In the genomic region with DNA sequence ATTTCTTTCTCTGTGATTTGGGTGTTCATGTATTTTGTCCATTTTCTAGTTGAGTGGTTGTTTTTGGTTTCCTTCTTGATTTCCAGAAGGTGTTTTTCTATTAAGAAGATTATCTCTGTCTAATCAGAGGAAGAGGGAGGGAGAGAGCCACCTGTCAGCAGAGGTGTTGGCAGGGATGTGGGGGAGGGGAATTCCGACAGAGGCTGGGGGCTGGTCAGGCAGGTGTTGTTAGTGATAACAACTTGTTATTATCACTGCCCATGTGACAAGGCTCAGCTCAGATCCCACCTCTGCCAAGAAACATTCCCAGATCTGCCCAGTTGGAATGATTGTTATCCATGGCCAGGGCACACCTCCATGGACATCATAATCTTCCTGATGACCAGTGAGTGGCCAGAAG, we compare ENCODE assay signal across 28 cellular contexts.
"Had no signal": no experiment of that assay in that cellular context is flagged by ENCODE, and none has a peak within 500 bp of the region (broad histone marks: within the 10 kb centered on the region; RNA-seq: fewer than 3 reads in every experiment).

No MANE protein-coding gene starts in this region.

- H3K4me1 ChIP-seq: breast epithelium, colonic mucosa had no signal

- H3K36me3 Mint-ChIP-seq: activated naive CD4-positive, alpha-beta T cell treated with anti-CD3 and anti-CD28 coated beads, Interleukin-2, amount 10 ng/mL, durations not matched to agents 7 days and 5 days; activated naive CD8-positive, alpha-beta T cell treated with anti-CD3 and anti-CD28 coated beads, Interleukin-2, amount 10 ng/mL, durations not matched to agents 7 days and 5 days; brain had no signal

- H3K9me3 Mint-ChIP-seq: activated CD4-positive, alpha-beta T cell treated with anti-CD3 and anti-CD28 coated beads, Interleukin-2, amount 10 ng/mL, durations not matched to agents 7 days and 5 days; activated naive CD8-positive, alpha-beta T cell treated with anti-CD3 and anti-CD28 coated beads, Interleukin-2, amount 10 ng/mL, durations not matched to agents 7 days and 5 days; activated T-cell treated with anti-CD3 and anti-CD28 coated beads, Interleukin-2, amount 50 U/mL, for 24 hours had no signal

- H3K27me3 Mint-ChIP-seq: activated CD4-positive, alpha-beta memory T cell treated with anti-CD3 and anti-CD28 coated beads, Interleukin-2, amount 10 ng/mL, durations not matched to agents 7 days and 5 days; activated CD4-positive, alpha-beta T cell treated with anti-CD3 and anti-CD28 coated beads, Interleukin-2, amount 10 ng/mL, durations not matched to agents 7 days and 5 days; activated naive CD4-positive, alpha-beta T cell treated with anti-CD3 and anti-CD28 coated beads, Interleukin-2, amount 10 ng/mL, durations not matched to agents 7 days and 5 days; activated naive CD8-positive, alpha-beta T cell treated with anti-CD3 and anti-CD28 coated beads, Interleukin-2, amount 10 ng/mL, durations not matched to agents 7 days and 5 days; activated T-cell treated with anti-CD3 and anti-CD28 coated beads, Interleukin-2, amount 50 U/mL, for 24 hours; T-helper 17 cell had no signal

- H3K9me3 ChIP-seq: ascending aorta, colonic mucosa had no signal

- H3K27me3 ChIP-seq: ascending aorta, breast epithelium, cardiac muscle cell, colonic mucosa had no signal

- H3K4me1 Mint-ChIP-seq: activated CD4-positive, alpha-beta memory T cell treated with anti-CD3 and anti-CD28 coated beads, Interleukin-2, amount 10 ng/mL, durations not matched to agents 7 days and 5 days; activated CD4-positive, alpha-beta T cell treated with anti-CD3 and anti-CD28 coated beads, Interleukin-2, amount 10 ng/mL, durations not matched to agents 7 days and 5 days; activated naive CD4-positive, alpha-beta T cell treated with anti-CD3 and anti-CD28 coated beads, Interleukin-2, amount 10 ng/mL, durations not matched to agents 7 days and 5 days; activated naive CD8-positive, alpha-beta T cell treated with anti-CD3 and anti-CD28 coated beads, Interleukin-2, amount 10 ng/mL, durations not matched to agents 7 days and 5 days; T-helper 17 cell had no signal

- H3K27ac ChIP-seq: ascending aorta, breast epithelium, cardiac muscle cell, colonic mucosa had no signal

- H3K36me3 ChIP-seq: ascending aorta, breast epithelium, cardiac muscle cell, colonic mucosa had no signal

- H3K27ac Mint-ChIP-seq: activated CD4-positive, alpha-beta memory T cell treated with anti-CD3 and anti-CD28 coated beads, Interleukin-2, amount 10 ng/mL, durations not matched to agents 7 days and 5 days; activated CD4-positive, alpha-beta T cell treated with anti-CD3 and anti-CD28 coated beads, Interleukin-2, amount 10 ng/mL, durations not matched to agents 7 days and 5 days; activated naive CD4-positive, alpha-beta T cell treated with anti-CD3 and anti-CD28 coated beads, Interleukin-2, amount 10 ng/mL, durations not matched to agents 7 days and 5 days; activated naive CD4-positive, alpha-beta T cell treated with anti-CD3 and anti-CD28 coated beads, Interleukin-2, amount 50 U/mL, for 72 hours; activated naive CD8-positive, alpha-beta T cell treated with anti-CD3 and anti-CD28 coated beads, Interleukin-2, amount 10 ng/mL, durations not matched to agents 7 days and 5 days; activated T-cell treated with anti-CD3 and anti-CD28 coated beads, Interleukin-2, amount 50 U/mL, for 24 hours; activated T-cell treated with anti-CD3 and anti-CD28 coated beads, Interleukin-2, amount 50 U/mL, for 72 hours; brain; T-helper 17 cell; T-helper 2 cell treated with Interferon-gamma antibody and Interleukin-4, amounts not matched to agents 5 μg/mL and 100 μg/mL, for 36 hours had no signal

- DNase-seq: activated CD4-positive, alpha-beta memory T cell treated with anti-CD3 and anti-CD28 coated beads, Interleukin-2, amount 10 ng/mL, durations not matched to agents 7 days and 5 days; activated CD4-positive, alpha-beta T cell treated with anti-CD3 and anti-CD28 coated beads for 1 hour; activated CD4-positive, alpha-beta T cell treated with anti-CD3 and anti-CD28 coated beads for 4 hours; activated CD4-positive, alpha-beta T cell treated with anti-CD3 and anti-CD28 coated beads, Interleukin-2, amount 10 ng/mL, durations not matched to agents 7 days and 5 days; activated CD4-positive, alpha-beta T cell treated with anti-CD3 and anti-CD28 coated beads, Interleukin-2, amount 50 U/mL, for 4 hours; activated CD8-positive, alpha-beta memory T cell treated with anti-CD3 and anti-CD28 coated beads, Interleukin-2, amount 50 U/mL, for 48 hours; activated gamma-delta T cell; activated naive CD4-positive, alpha-beta T cell; activated naive CD4-positive, alpha-beta T cell treated with anti-CD3 and anti-CD28 coated beads, Interleukin-2, amount 10 ng/mL, durations not matched to agents 7 days and 5 days; activated naive CD8-positive, alpha-beta T cell treated with anti-CD3 and anti-CD28 coated beads, Interleukin-2, amount 10 ng/mL, durations not matched to agents 7 days and 5 days; activated T-cell treated with anti-CD3 and anti-CD28 coated beads for 4 hours; activated T-cell treated with anti-CD3 and anti-CD28 coated beads, Interleukin-2, amount 50 U/mL, for 24 hours; activated T-cell treated with anti-CD3 and anti-CD28 coated beads, Interleukin-2, amount 50 U/mL, for 72 hours; central memory CD4-positive, alpha-beta T cell; cerebellar nuclear complex; colonic mucosa; effector CD8-positive, alpha-beta T cell; foreskin fibroblast; head of caudate nucleus; T-helper 17 cell; T1000 had no signal

- ATAC-seq: activated naive CD4-positive, alpha-beta T cell treated with anti-CD3 and anti-CD28 coated beads, Interleukin-2, amount 50 U/mL, for 72 hours; activated T-cell treated with anti-CD3 and anti-CD28 coated beads, Interleukin-2, amount 50 U/mL, for 72 hours; esophagus mucosa; T-helper 17 cell had no signal

- H3K4me3 ChIP-seq: ascending aorta, breast epithelium, cardiac muscle cell, colonic mucosa had no signal

- H3K4me3 Mint-ChIP-seq: activated CD4-positive, alpha-beta memory T cell treated with anti-CD3 and anti-CD28 coated beads, Interleukin-2, amount 10 ng/mL, durations not matched to agents 7 days and 5 days; activated CD4-positive, alpha-beta T cell treated with anti-CD3 and anti-CD28 coated beads, Interleukin-2, amount 10 ng/mL, durations not matched to agents 7 days and 5 days; activated naive CD4-positive, alpha-beta T cell treated with anti-CD3 and anti-CD28 coated beads, Interleukin-2, amount 10 ng/mL, durations not matched to agents 7 days and 5 days; activated naive CD8-positive, alpha-beta T cell treated with anti-CD3 and anti-CD28 coated beads, Interleukin-2, amount 10 ng/mL, durations not matched to agents 7 days and 5 days; activated T-cell treated with anti-CD3 and anti-CD28 coated beads, Interleukin-2, amount 50 U/mL, for 24 hours; activated T-cell treated with anti-CD3 and anti-CD28 coated beads, Interleukin-2, amount 50 U/mL, for 72 hours; brain; T-helper 17 cell; T-helper 2 cell treated with Interferon-gamma antibody and Interleukin-4, amounts not matched to agents 5 μg/mL and 100 μg/mL, for 36 hours had no signal
